Comparison of ENCODE assay signal across 3 cellular contexts in genomic region chr2:201671205-201671604, GRCh38. TPM values are rescaled to one million over a fixed set of nuclear protein-coding genes. Genes with fewer than 3 reads are reported as not detected.
"Had no signal": no experiment of that assay in that cellular context is flagged by ENCODE, and none has a peak within 500 bp of the region (broad histone marks: within the 10 kb centered on the region; RNA-seq: fewer than 3 reads in every experiment).

No MANE protein-coding gene starts in this region.

RNA-seq across cellular contexts. Expression of gene MPP4, which starts 27.2 kb away (rescaled TPM):
- total RNA-seq: colonic mucosa, epithelial cell of proximal tubule, esophagus mucosa had no signal
